Comparison of ENCODE assay signal across 17 cellular contexts in the genomic region with DNA sequence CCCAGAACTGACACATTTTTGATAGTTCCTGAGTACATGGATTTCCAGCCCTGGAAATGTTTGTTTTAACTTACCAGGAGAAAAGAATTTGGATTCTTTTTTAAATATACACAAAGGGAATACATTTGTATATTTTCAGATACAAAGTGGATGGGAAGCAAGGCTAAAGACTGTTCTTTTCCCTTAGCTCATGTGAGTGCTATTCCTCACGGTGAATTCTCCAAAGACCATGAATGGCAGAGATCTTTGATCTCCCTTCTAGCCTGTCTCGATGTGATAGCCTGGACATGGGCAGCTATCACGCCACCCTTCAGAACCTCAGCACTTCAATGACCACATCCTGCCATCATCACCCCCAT.
DNase-seq lines count a peak whose midpoint lies in the region; ATAC-seq and TF ChIP-seq lines count a peak whose summit lies in the region.
"Had no signal": no experiment of that assay in that cellular context is flagged by ENCODE, and none has a peak within 500 bp of the region (broad histone marks: within the 10 kb centered on the region; RNA-seq: fewer than 3 reads in every experiment).

No MANE protein-coding gene starts in this region.

- WGBS in psoas muscle, 3 donors, result 84 to 88% (median 86%) methylated on average over 3 of the region's 3 CpGs

- H3K36me3 ChIP-seq in Loucy (ENCODE audit: insufficient read depth, low read length), result peaks cover 76% of the 10 kb centered on the region; the same call in 1 of the 2 replicates
- no peaks in the 10 kb centered on the region for H3K36me3 ChIP-seq in psoas muscle (ENCODE audit: insufficient read depth in 1 of 2, low read depth in 1 of 2)
- no peaks in the 10 kb centered on the region for H3K36me3 ChIP-seq in Caco-2 (ENCODE audit: control insufficient read depth, insufficient read depth, low read length)

- intact Hi-C loops in psoas muscle (cut with DNase I), result no loop called here
- intact Hi-C loops in Caco-2 (cut with micrococcal nuclease; ENCODE audit: unreplicated experiment), result no loop called here

- no peaks in the 10 kb centered on the region for H3K36me3 Mint-ChIP-seq in Caco-2 (ENCODE audit: insufficient read depth, unreplicated experiment)

- H3K4me2 ChIP-seq in Loucy (ENCODE audit: low read depth, low read length, poor library complexity, severe bottlenecking), result no peak overlapping the region

- no TSS peak for BruUV-seq in Caco-2 (replicated peaks; lab: Mats Ljungman, UMichigan)

- H3K4me1 ChIP-seq in Loucy (ENCODE audit: insufficient read depth, low read length, poor library complexity, severe bottlenecking) (peaks cover 5% of the 10 kb centered on the region), psoas muscle (peaks cover 48% of the 10 kb centered on the region), Caco-2 (no peaks in the 10 kb centered on the region)

- no peak overlapping the region for H3K27ac Mint-ChIP-seq in Caco-2 (ENCODE audit: unreplicated experiment)
- H3K27ac Mint-ChIP-seq: HFFc6 had no signal

- H3K27ac ChIP-seq in cingulate gyrus (ENCODE audit: low read depth, low read length), result peak overlapping the region; percentile 51
- peak overlapping the region; percentile 89 for H3K27ac ChIP-seq in psoas muscle
- H3K27ac ChIP-seq: RWPE1 had no signal

- H3K79me2 ChIP-seq in Loucy (ENCODE audit: insufficient read depth, low read length), result peaks cover 99% of the 10 kb centered on the region

- peaks cover 62% of the 10 kb centered on the region for H4K20me1 ChIP-seq in Loucy (ENCODE audit: insufficient read depth, low read length, poor library complexity, severe bottlenecking)

- ATAC-seq in psoas muscle, result no peak

- H3K4me3 Mint-ChIP-seq in Caco-2 (ENCODE audit: unreplicated experiment), result no peak overlapping the region
- H3K4me3 Mint-ChIP-seq: HFFc6 had no signal

- peak overlapping the region; percentile 13 for H3K9ac ChIP-seq in Loucy (ENCODE audit: low read depth, low read length, poor library complexity, severe bottlenecking)

- TF ChIP-seq CTCF in Loucy (conservative IDR thresholded peaks at IDR 0.05; ENCODE audit: low read length) (no peak), psoas muscle (IDR thresholded peaks at IDR 0.05) (no peak), Caco-2 (IDR thresholded peaks at IDR 0.05; ENCODE audit: insufficient read depth in 1 of 2, low read depth in 1 of 2, low read length in 1 of 2, severe bottlenecking in 1 of 2, unreplicated experiment in 1 of 2) (no peak)

- POLR2A ChIA-PET in Caco-2 (lab: Charles Lee), result no interaction called here

- peaks cover 4% of the 10 kb centered on the region for H3K27me3 Mint-ChIP-seq in Caco-2 (ENCODE audit: insufficient read depth, unreplicated experiment)

- H3K9me3 Mint-ChIP-seq in Caco-2 (ENCODE audit: unreplicated experiment), result no peaks in the 10 kb centered on the region
- H3K9me3 Mint-ChIP-seq: HFFc6 had no signal

- CTCF ChIA-PET in Caco-2 (lab: Charles Lee), result no interaction called here

- no peaks in the 10 kb centered on the region for H3K4me1 Mint-ChIP-seq in Caco-2 (ENCODE audit: low read depth, unreplicated experiment)

- no peaks in the 10 kb centered on the region for H3K27me3 ChIP-seq in Loucy (ENCODE audit: insufficient read depth, low read length, poor library complexity, severe bottlenecking)
- no peaks in the 10 kb centered on the region for H3K27me3 ChIP-seq in psoas muscle (ENCODE audit: insufficient read depth in 3 of 3, low read length in 2 of 3)
- no peaks in the 10 kb centered on the region for H3K27me3 ChIP-seq in Caco-2 (replicated peaks; ENCODE audit: control insufficient read depth, insufficient read depth, low read length)

- H3K4me3 ChIP-seq in Loucy (ENCODE audit: low read length, poor library complexity, severe bottlenecking) (no peak overlapping the region), psoas muscle (no peak overlapping the region), Caco-2 (ENCODE audit: low read depth, low read length) (no peak overlapping the region)

- DNase-seq in D341Med (ENCODE audit: low spot score) (peak; percentile 6), psoas muscle (no peak), NCI-H446 treated with DMSO at 0.1 percent for 48 hours (lab: John Stamatoyannopoulos, UW) (no peak), Kasumi-1 (lab: John Stamatoyannopoulos, UW) (no peak), Caco-2 (no peak)
- DNase-seq: ACHN, DMS53, HFFc6, Karpas-422, MV-4-11, NCI-H1417 treated with DMSO at 0.1 percent for 48 hours, NCI-H1930, NCI-H748 treated with DMSO at 0.1 percent for 48 hours, OCI-M1 had no signal

- no peaks in the 10 kb centered on the region for H3K9me2 ChIP-seq in Loucy (replicated peaks; ENCODE audit: low read depth, low read length)

- no peaks in the 10 kb centered on the region for H3K9me3 ChIP-seq in Loucy (ENCODE audit: insufficient read depth, low read depth, low read length)
- H3K9me3 ChIP-seq in psoas muscle, result no peaks in the 10 kb centered on the region
- no peaks in the 10 kb centered on the region for H3K9me3 ChIP-seq in Caco-2

- no peak overlapping the region for H2AFZ ChIP-seq in Loucy (ENCODE audit: low read length)

- H3F3A ChIP-seq in Loucy (ENCODE audit: low read depth), result no peaks in the 10 kb centered on the region
